15 cellular contexts compared by ENCODE assay signal in genomic region chr1:79532555-79532954, GRCh38.
"Had no signal": no experiment of that assay in that cellular context is flagged by ENCODE, and none has a peak within 500 bp of the region (broad histone marks: within the 10 kb centered on the region; RNA-seq: fewer than 3 reads in every experiment).

No MANE protein-coding gene starts in this region.

- H3K4me1 ChIP-seq: esophagus muscularis mucosa, gastroesophageal sphincter had no signal

- H3K36me3 ChIP-seq: esophagus muscularis mucosa, gastroesophageal sphincter, ovary had no signal

- ATAC-seq: effector memory CD8-positive, alpha-beta T cell; gastroesophageal sphincter; left lobe of liver; natural killer cell; right cardiac atrium had no signal

- DNase-seq: effector memory CD8-positive, alpha-beta T cell; glutamatergic neuron; islet precursor cell; mammary epithelial cell; natural killer cell; nucleus accumbens; ovary; right cardiac atrium; stimulated activated CD4-positive, alpha-beta T cell treated with anti-CD3 and anti-CD28 coated beads, Interleukin-2, amount 100 ng/mL, for 48 hours; stimulated activated naive CD4-positive, alpha-beta T cell treated with Interleukin-2 at 50 U/mL for 16 hours had no signal

- H3K27ac ChIP-seq: epithelial cell of prostate, esophagus muscularis mucosa, gastroesophageal sphincter, ovary had no signal

- H3K4me2 ChIP-seq: smooth muscle cell had no signal

- H3K9me3 ChIP-seq: esophagus muscularis mucosa, gastroesophageal sphincter, ovary had no signal

- H3K4me3 ChIP-seq: esophagus muscularis mucosa, gastroesophageal sphincter, ovary, smooth muscle cell had no signal

- H3K27me3 ChIP-seq: esophagus muscularis mucosa, gastroesophageal sphincter, ovary had no signal
